In genomic region chr12:107844312-107844921, GRCh38 we compare ENCODE assay signal across 11 cellular contexts.
DNase-seq lines count a peak whose midpoint lies in the region; ATAC-seq, FAIRE-seq and TF ChIP-seq lines count a peak whose summit lies in the region.
"Had no signal": no experiment of that assay in that cellular context is flagged by ENCODE, and none has a peak within 500 bp of the region (broad histone marks: within the 10 kb centered on the region; RNA-seq: fewer than 3 reads in every experiment).

No MANE protein-coding gene starts in this region.

- H3K36me3 ChIP-seq in ES-I3 (ENCODE audit: insufficient read depth, low read length): no peaks in the 10 kb centered on the region
- no peaks in the 10 kb centered on the region for H3K36me3 ChIP-seq in astrocyte (ENCODE audit: insufficient read depth, low read length)
- no peaks in the 10 kb centered on the region for H3K36me3 ChIP-seq in iPS DF 6.9 (ENCODE audit: control insufficient read depth, insufficient read depth, low read length)
- no peaks in the 10 kb centered on the region for H3K36me3 ChIP-seq in rectal smooth muscle tissue (ENCODE audit: control insufficient read depth, insufficient read depth, low read length)
- H3K36me3 ChIP-seq in CD8-positive, alpha-beta T cell (ENCODE audit: insufficient read depth, low read length): no peaks in the 10 kb centered on the region

- H3K27me3 ChIP-seq in astrocyte (ENCODE audit: insufficient read depth, low read length): peaks cover 40% of the 10 kb centered on the region
- peaks cover 23% of the 10 kb centered on the region; the same call in 1 of the 2 replicates for H3K27me3 ChIP-seq in iPS DF 6.9 (ENCODE audit: control insufficient read depth, insufficient read depth, low read length)
- peaks cover 21% of the 10 kb centered on the region for H3K27me3 ChIP-seq in rectal smooth muscle tissue (ENCODE audit: control insufficient read depth, insufficient read depth, low read length)
- peaks cover 6% of the 10 kb centered on the region for H3K27me3 ChIP-seq in CD8-positive, alpha-beta T cell (ENCODE audit: insufficient read depth, low read length)

- no peak for ATAC-seq in CD8-positive, alpha-beta T cell
- ATAC-seq in activated CD4-positive, alpha-beta T cell treated with anti-CD3 and anti-CD28 coated beads for 36 hours: no peak
- no peak for ATAC-seq in GM19463 (IDR thresholded peaks at IDR 0.05; ENCODE audit: unreplicated experiment)

- peak overlapping the region; percentile 71 for H2AFZ ChIP-seq in astrocyte (ENCODE audit: low read depth, low read length)

- no CpG with 5 or more reads among the region's 54 CpGs for WGBS in iPS DF 6.9 (ENCODE audit: insufficient coverage, insufficient read length)

- intact Hi-C loops in CD8-positive, alpha-beta T cell (cut with DNase I, micrococcal nuclease): no loop called here
- intact Hi-C loops in activated CD4-positive, alpha-beta T cell treated with anti-CD3 and anti-CD28 coated beads for 36 hours (cut with DNase I, micrococcal nuclease): no loop called here

- no peaks in the 10 kb centered on the region for H4K20me1 ChIP-seq in astrocyte (ENCODE audit: insufficient read depth, low read length)

- no peaks in the 10 kb centered on the region for H3K9me3 ChIP-seq in ES-I3 (ENCODE audit: control insufficient read depth, insufficient read depth, low read length)
- no peaks in the 10 kb centered on the region for H3K9me3 ChIP-seq in astrocyte (ENCODE audit: insufficient read depth, low read depth, low read length)
- H3K9me3 ChIP-seq in iPS DF 6.9 (ENCODE audit: control insufficient read depth, insufficient read depth, low read length): no peaks in the 10 kb centered on the region
- H3K9me3 ChIP-seq in CD8-positive, alpha-beta T cell (ENCODE audit: low read length): no peaks in the 10 kb centered on the region

- no peaks in the 10 kb centered on the region for H3K79me2 ChIP-seq in astrocyte (ENCODE audit: insufficient read depth, low read length)

- H3K9ac ChIP-seq in ES-I3 (ENCODE audit: low read depth, low read length) (peak overlapping the region; percentile 37; the same call in 1 of the 2 replicates), astrocyte (ENCODE audit: low read length) (no peak overlapping the region), rectal smooth muscle tissue (ENCODE audit: low read length) (no peak overlapping the region)

- peaks cover 51% of the 10 kb centered on the region for H3K27me3 Mint-ChIP-seq in astrocyte (ENCODE audit: low read depth, unreplicated experiment)
- peaks cover 41% of the 10 kb centered on the region for H3K27me3 Mint-ChIP-seq in CD8-positive, alpha-beta T cell (ENCODE audit: low read depth)
- H3K27me3 Mint-ChIP-seq in activated CD4-positive, alpha-beta T cell treated with anti-CD3 and anti-CD28 coated beads for 36 hours: peaks cover 40% of the 10 kb centered on the region

- TF ChIP-seq CTCF in astrocyte (IDR thresholded peaks at IDR 0.05; ENCODE audit: insufficient read depth, low read depth, low read length): no peak
- TF ChIP-seq CTCF in CD8-positive, alpha-beta T cell (IDR thresholded peaks at IDR 0.05): no peak

- CTCF ChIA-PET in CD8-positive, alpha-beta T cell (lab: Charles Lee): no interaction called here
- CTCF ChIA-PET in activated CD4-positive, alpha-beta T cell treated with anti-CD3 and anti-CD28 coated beads for 36 hours (lab: Charles Lee): interaction anchor here (1.4 kb wide), 1 partner anchor 8 kb away, joined by 3 read pairs; no protein-coding TSS in a partner anchor

- DNase-seq in astrocyte (ENCODE audit: low read depth) (no peak), iPS DF 6.9 (ENCODE audit: low read depth, low spot score) (no peak)
- no peak for DNase-seq in CD8-positive, alpha-beta T cell
- no peak for DNase-seq in activated CD4-positive, alpha-beta T cell treated with anti-CD3 and anti-CD28 coated beads for 36 hours
- DNase-seq in stimulated activated CD4-positive, alpha-beta T cell treated with anti-CD3 and anti-CD28 coated beads, Interleukin-12 subunit alpha, Interleukin-12 subunit beta, amount 100 ng/mL, for 4 hours: no peak
- DNase-seq: activated gamma-delta T cell treated with Interleukin-2 at 50 U/mL for 16 hours, DMS79 treated with DMSO at 0.1 percent for 48 hours, NCI-H187 treated with DMSO at 0.1 percent for 48 hours had no signal

- H3K4me3 ChIP-seq in astrocyte (ENCODE audit: insufficient read depth, low read depth, low read length) (peak overlapping the region; percentile 37), iPS DF 6.9 (ENCODE audit: low read length) (peak overlapping the region; percentile 35; the same call in 1 of the 2 replicates), rectal smooth muscle tissue (ENCODE audit: low read length) (peak overlapping the region; percentile 32)
- H3K4me3 ChIP-seq in CD8-positive, alpha-beta T cell (ENCODE audit: low read depth, low read length): no peak overlapping the region

- H3K9me3 Mint-ChIP-seq in astrocyte (ENCODE audit: unreplicated experiment): no peaks in the 10 kb centered on the region
- H3K9me3 Mint-ChIP-seq in CD8-positive, alpha-beta T cell: no peaks in the 10 kb centered on the region
- no peaks in the 10 kb centered on the region for H3K9me3 Mint-ChIP-seq in activated CD4-positive, alpha-beta T cell treated with anti-CD3 and anti-CD28 coated beads for 36 hours (ENCODE audit: low read depth)

- POLR2A ChIA-PET in CD8-positive, alpha-beta T cell (lab: Charles Lee): no interaction called here
- POLR2A ChIA-PET in activated CD4-positive, alpha-beta T cell treated with anti-CD3 and anti-CD28 coated beads for 36 hours (lab: Charles Lee): no interaction called here

- FAIRE-seq in astrocyte (lab: Jason Lieb, UNC): no peak

- H3K4me1 ChIP-seq in ES-I3 (ENCODE audit: insufficient read depth, low read length): no peaks in the 10 kb centered on the region
- no peaks in the 10 kb centered on the region for H3K4me1 ChIP-seq in astrocyte (ENCODE audit: insufficient read depth, low read length)
- no peaks in the 10 kb centered on the region for H3K4me1 ChIP-seq in iPS DF 6.9 (ENCODE audit: control insufficient read depth, insufficient read depth, low read length)
- H3K4me1 ChIP-seq in rectal smooth muscle tissue (ENCODE audit: control insufficient read depth, insufficient read depth, low read length): peaks cover 2% of the 10 kb centered on the region
- H3K4me1 ChIP-seq in CD8-positive, alpha-beta T cell (ENCODE audit: insufficient read depth, low read length): no peaks in the 10 kb centered on the region

- H3K27ac Mint-ChIP-seq in astrocyte (ENCODE audit: unreplicated experiment): no peak overlapping the region
- H3K27ac Mint-ChIP-seq in CD8-positive, alpha-beta T cell: no peak overlapping the region
- no peak overlapping the region for H3K27ac Mint-ChIP-seq in activated CD4-positive, alpha-beta T cell treated with anti-CD3 and anti-CD28 coated beads for 36 hours

- H3K4me1 Mint-ChIP-seq in astrocyte (ENCODE audit: low read depth, unreplicated experiment): peaks cover 5% of the 10 kb centered on the region
- peaks cover 3% of the 10 kb centered on the region for H3K4me1 Mint-ChIP-seq in CD8-positive, alpha-beta T cell (ENCODE audit: low read depth)
- peaks cover 9% of the 10 kb centered on the region for H3K4me1 Mint-ChIP-seq in activated CD4-positive, alpha-beta T cell treated with anti-CD3 and anti-CD28 coated beads for 36 hours

- H3K4me3 Mint-ChIP-seq in astrocyte (ENCODE audit: unreplicated experiment): no peak overlapping the region
- no peak overlapping the region for H3K4me3 Mint-ChIP-seq in CD8-positive, alpha-beta T cell
- no peak overlapping the region for H3K4me3 Mint-ChIP-seq in activated CD4-positive, alpha-beta T cell treated with anti-CD3 and anti-CD28 coated beads for 36 hours

- no peak overlapping the region for H3K27ac ChIP-seq in astrocyte (ENCODE audit: low read depth, low read length)
- no peak overlapping the region for H3K27ac ChIP-seq in iPS DF 6.9 (ENCODE audit: low read length)
- no peak overlapping the region for H3K27ac ChIP-seq in rectal smooth muscle tissue (ENCODE audit: low read depth, low read length)
- H3K27ac ChIP-seq in CD8-positive, alpha-beta T cell (ENCODE audit: low read depth, low read length): no peak overlapping the region

- peak overlapping the region; percentile 82 for H3K4me2 ChIP-seq in astrocyte (ENCODE audit: low read length)

- no peaks in the 10 kb centered on the region for H3K36me3 Mint-ChIP-seq in astrocyte (ENCODE audit: low read depth, unreplicated experiment)
- no peaks in the 10 kb centered on the region for H3K36me3 Mint-ChIP-seq in CD8-positive, alpha-beta T cell
- no peaks in the 10 kb centered on the region for H3K36me3 Mint-ChIP-seq in activated CD4-positive, alpha-beta T cell treated with anti-CD3 and anti-CD28 coated beads for 36 hours (ENCODE audit: low read depth)
